20 cellular contexts compared by ENCODE assay signal in the genomic region with DNA sequence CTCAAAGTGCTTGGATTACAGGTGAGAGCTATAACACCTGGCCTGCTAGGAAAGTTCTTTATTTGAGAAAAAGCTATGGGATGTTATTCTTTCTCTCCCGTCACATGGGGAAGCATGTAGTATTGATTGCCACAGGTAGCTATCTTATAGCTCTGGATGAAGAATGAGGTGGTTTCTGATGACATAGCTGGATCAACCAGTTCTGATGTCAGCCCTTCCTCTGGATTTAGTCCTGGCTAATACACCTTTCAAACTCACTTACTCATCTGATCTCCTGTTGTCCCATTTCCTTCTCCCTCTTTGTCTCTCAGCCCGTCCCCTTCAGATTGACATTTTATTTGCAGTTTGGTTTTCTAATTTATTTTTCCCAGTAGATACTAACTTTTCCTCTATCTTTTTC.
"Had no signal": no experiment of that assay in that cellular context is flagged by ENCODE, and none has a peak within 500 bp of the region (broad histone marks: within the 10 kb centered on the region; RNA-seq: fewer than 3 reads in every experiment).

No MANE protein-coding gene starts in this region.

- H3K27me3 Mint-ChIP-seq: stimulated activated naive CD8-positive, alpha-beta T cell treated with anti-CD3 and anti-CD28 coated beads, Interleukin-15, amount 100 ng/mL, for 72 hours had no signal

- H3K9me3 Mint-ChIP-seq: memory B cell; mesothelial cell of epicardium; naive B cell; natural killer cell treated with Interleukin-12 subunit alpha and Interleukin-12 subunit beta and Interleukin-15 and Interleukin-18, amount 100 ng/mL, for 72 hours; neural crest cell; stimulated activated naive B cell treated with anti-CD40 and anti-IgM and Interleukin-4, amounts not matched to agents 10 μg/mL and 1 μg/mL and 100 μg/mL, for 72 hours; stimulated activated naive CD8-positive, alpha-beta T cell treated with anti-CD3 and anti-CD28 coated beads, Interleukin-15, amount 100 ng/mL, for 72 hours had no signal

- H3K4me3 ChIP-seq: coronary artery, gastrocnemius medialis, lung, mucosa of descending colon, pancreas, right lobe of liver, tibial artery, upper lobe of left lung, uterus had no signal

- DNase-seq: effector memory CD4-positive, alpha-beta T cell; gastrocnemius medialis; left ventricle myocardium superior; naive B cell; pancreas; right lobe of liver; stimulated activated CD4-positive, alpha-beta T cell treated with anti-CD3 and anti-CD28 coated beads, Interleukin-15, amount 100 ng/mL, for 24 hours; stimulated activated CD4-positive, alpha-beta T cell treated with anti-CD3 and anti-CD28 coated beads, Interleukin-2, amount 100 ng/mL, for 48 hours; stimulated activated naive B cell treated with anti-CD40 and anti-IgM and Interleukin-4, amounts not matched to agents 10 μg/mL and 1 μg/mL and 100 μg/mL, for 72 hours; stimulated activated naive CD8-positive, alpha-beta T cell treated with anti-CD3 and anti-CD28 coated beads, Interleukin-15, amount 100 ng/mL, for 72 hours; tibial artery; upper lobe of left lung; uterus had no signal

- ATAC-seq: gastrocnemius medialis; left ventricle myocardium superior; mucosa of descending colon; natural killer cell treated with Interleukin-12 subunit alpha and Interleukin-12 subunit beta and Interleukin-15 and Interleukin-18, amount 100 ng/mL, for 72 hours; stimulated activated naive B cell treated with anti-CD40 and anti-IgM and Interleukin-4, amounts not matched to agents 10 μg/mL and 1 μg/mL and 100 μg/mL, for 72 hours; stimulated activated naive CD8-positive, alpha-beta T cell treated with anti-CD3 and anti-CD28 coated beads, Interleukin-15, amount 100 ng/mL, for 72 hours had no signal

- H3K4me3 Mint-ChIP-seq: memory B cell; mesothelial cell of epicardium; naive B cell; natural killer cell treated with Interleukin-12 subunit alpha and Interleukin-12 subunit beta and Interleukin-15 and Interleukin-18, amount 100 ng/mL, for 72 hours; neural crest cell; stimulated activated naive B cell treated with anti-CD40 and anti-IgM and Interleukin-4, amounts not matched to agents 10 μg/mL and 1 μg/mL and 100 μg/mL, for 72 hours; stimulated activated naive CD8-positive, alpha-beta T cell treated with anti-CD3 and anti-CD28 coated beads, Interleukin-15, amount 100 ng/mL, for 72 hours had no signal

- H3K4me1 Mint-ChIP-seq: memory B cell; mesothelial cell of epicardium; naive B cell; neural crest cell; stimulated activated naive B cell treated with anti-CD40 and anti-IgM and Interleukin-4, amounts not matched to agents 10 μg/mL and 1 μg/mL and 100 μg/mL, for 72 hours; stimulated activated naive CD8-positive, alpha-beta T cell treated with anti-CD3 and anti-CD28 coated beads, Interleukin-15, amount 100 ng/mL, for 72 hours had no signal

- H3K36me3 Mint-ChIP-seq: memory B cell; mesothelial cell of epicardium; naive B cell; natural killer cell treated with Interleukin-12 subunit alpha and Interleukin-12 subunit beta and Interleukin-15 and Interleukin-18, amount 100 ng/mL, for 72 hours; stimulated activated naive B cell treated with anti-CD40 and anti-IgM and Interleukin-4, amounts not matched to agents 10 μg/mL and 1 μg/mL and 100 μg/mL, for 72 hours had no signal

- H3K27ac Mint-ChIP-seq: memory B cell; mesothelial cell of epicardium; natural killer cell treated with Interleukin-12 subunit alpha and Interleukin-12 subunit beta and Interleukin-15 and Interleukin-18, amount 100 ng/mL, for 72 hours; stimulated activated naive B cell treated with anti-CD40 and anti-IgM and Interleukin-4, amounts not matched to agents 10 μg/mL and 1 μg/mL and 100 μg/mL, for 72 hours; stimulated activated naive CD8-positive, alpha-beta T cell treated with anti-CD3 and anti-CD28 coated beads, Interleukin-15, amount 100 ng/mL, for 72 hours had no signal
